Comparison of ENCODE assay signal across 8 cellular contexts in genomic region chr1:15757575-15758401, GRCh38. TPM values are rescaled to one million over a fixed set of nuclear protein-coding genes. Genes with fewer than 3 reads are reported as not detected.
DNase-seq lines count a peak whose midpoint lies in the region; ATAC-seq and TF ChIP-seq lines count a peak whose summit lies in the region.

No MANE protein-coding gene starts in this region.

- H3K4me1 Mint-ChIP-seq in T-cell = peaks cover 14 to 23% (median 18%) of the 10 kb centered on the region in 3 donors

- peaks cover 23 to 59% of the 10 kb centered on the region in 2 donors for H3K27me3 Mint-ChIP-seq in T-cell

- peak overlapping the region; percentile 76 for H2AK5ac ChIP-seq in trophoblast cell (ENCODE audit: low read length)

- peak overlapping the region; percentile 98 for H2BK12ac ChIP-seq in trophoblast cell (ENCODE audit: low read length)

- H3K4me3 ChIP-seq in gastroesophageal sphincter = peak overlapping the region; percentile 58 to 75
- peak overlapping the region; percentile 65 for H3K4me3 ChIP-seq in trophoblast cell (ENCODE audit: low read depth, low read length)

- peaks cover 16% of the 10 kb centered on the region for H3K27me3 ChIP-seq in gastroesophageal sphincter
- H3K27me3 ChIP-seq in trophoblast cell (ENCODE audit: insufficient read depth, low read length) = no peaks in the 10 kb centered on the region

- DNase-seq in T-cell (no peak), trophoblast cell (peak; percentile 58 to 66), NCI-H510A treated with DMSO at 0.1 percent for 48 hours (lab: John Stamatoyannopoulos, UW) (no peak), HPDE6-E6E7 (ENCODE audit: extremely low spot score) (no peak), NCI-H524 treated with DMSO at 0.1 percent for 48 hours (lab: John Stamatoyannopoulos, UW) (no peak), hypothalamus (lab: John Stamatoyannopoulos, UW) (no peak)

- TF ChIP-seq CTCF in gastroesophageal sphincter (IDR thresholded peaks at IDR 0.05) = no peak

- ATAC-seq in T-cell (replicated peaks in 1 of 4) = peak in 1 of 4 experiments; percentile 13
- no peak for ATAC-seq in gastroesophageal sphincter

- H3K79me1 ChIP-seq in trophoblast cell (ENCODE audit: low read length) = peaks cover 27% of the 10 kb centered on the region

- peaks cover 34% of the 10 kb centered on the region for H3K4me1 ChIP-seq in ES-I3 (ENCODE audit: insufficient read depth, low read length)
- peaks cover 0 to 70% (median 28%) of the 10 kb centered on the region in 3 donors for H3K4me1 ChIP-seq in gastroesophageal sphincter
- H3K4me1 ChIP-seq in trophoblast cell (ENCODE audit: control insufficient read depth in 1 of 2, insufficient read depth in 2 of 2, low read length in 2 of 2) = peaks cover 14 to 29% of the 10 kb centered on the region in 2 experiments

- peaks cover 23% of the 10 kb centered on the region for H3K79me2 ChIP-seq in trophoblast cell (ENCODE audit: control insufficient read depth, insufficient read depth, low read length, poor library complexity)

- H4K8ac ChIP-seq in trophoblast cell (ENCODE audit: low read depth, low read length) = peak overlapping the region; percentile 90

- H3K9me3 Mint-ChIP-seq in T-cell = no peaks in the 10 kb centered on the region

- no peak overlapping the region for H3K27ac Mint-ChIP-seq in T-cell

- TF ChIP-seq EP300 in gastroesophageal sphincter (IDR thresholded peaks at IDR 0.05) = no peak

- peak overlapping the region; percentile 96 for H4K12ac ChIP-seq in trophoblast cell (ENCODE audit: low read depth, low read length)

- peak overlapping the region; percentile 67 to 78 (median 68) for H3K4me3 Mint-ChIP-seq in T-cell

- peak overlapping the region; percentile 90 for H3K14ac ChIP-seq in trophoblast cell (ENCODE audit: low read length)

- TF ChIP-seq POLR2A in gastroesophageal sphincter (IDR thresholded peaks at IDR 0.05) = no peak

- peak overlapping the region; percentile 63 for H2BK5ac ChIP-seq in trophoblast cell (ENCODE audit: low read depth, low read length, poor library complexity)

- H2BK120ac ChIP-seq in trophoblast cell (ENCODE audit: insufficient read depth, low read length, poor library complexity) = peak overlapping the region; percentile 97

- peak overlapping the region; percentile 82 for H3K4ac ChIP-seq in trophoblast cell (ENCODE audit: low read depth, low read length)

- H3K23ac ChIP-seq in trophoblast cell (ENCODE audit: low read length) = no peak overlapping the region

- CTCF ChIA-PET in T-cell (lab: Charles Lee) = no interaction called here

- peak overlapping the region; percentile 95 for H4K91ac ChIP-seq in trophoblast cell (ENCODE audit: low read depth, low read length)

- H3K4me2 ChIP-seq in trophoblast cell (ENCODE audit: low read length) = peak overlapping the region; percentile 59

- 4 to 43% methylated on average over 3 to 5 of the region's 28 CpGs for WGBS in gastroesophageal sphincter (ENCODE audit: low coverage in 1 of 2), 2 donors
- WGBS in trophoblast cell (ENCODE audit: extremely low coverage, insufficient coverage, insufficient read length) = no CpG with 5 or more reads among the region's 28 CpGs

- H3K9ac ChIP-seq in ES-I3 (ENCODE audit: low read depth, low read length) (peak overlapping the region; percentile 73), trophoblast cell (ENCODE audit: low read length) (peak overlapping the region; percentile 2)

- H3K36me3 ChIP-seq in ES-I3 (ENCODE audit: insufficient read depth, low read length) = no peaks in the 10 kb centered on the region
- H3K36me3 ChIP-seq in gastroesophageal sphincter = no peaks in the 10 kb centered on the region
- peaks cover 1 to 3% of the 10 kb centered on the region in 2 experiments for H3K36me3 ChIP-seq in trophoblast cell (ENCODE audit: control insufficient read depth in 1 of 2, insufficient read depth in 2 of 2, low read length in 2 of 2)

- no peaks in the 10 kb centered on the region for H3K9me3 ChIP-seq in ES-I3 (ENCODE audit: control insufficient read depth, insufficient read depth, low read length)
- H3K9me3 ChIP-seq in gastroesophageal sphincter = no peaks in the 10 kb centered on the region
- H3K9me3 ChIP-seq in trophoblast cell (ENCODE audit: insufficient read depth, low read depth, low read length) = peaks cover 2% of the 10 kb centered on the region

- POLR2A ChIA-PET in T-cell (lab: Charles Lee) = interaction anchor here in 1 of 2 donors (0.5 kb wide), 1 partner anchor 9 kb away, joined by 5 read pairs; no protein-coding TSS in a partner anchor

- peak overlapping the region; percentile 89 for H2AFZ ChIP-seq in trophoblast cell (ENCODE audit: insufficient read depth, low read length, poor library complexity)

- H3K27ac ChIP-seq in gastroesophageal sphincter = peak overlapping the region in 3 of 4 donors; percentile 77 to 88 (median 81)
- peak overlapping the region; percentile 52 for H3K27ac ChIP-seq in trophoblast cell (ENCODE audit: low read depth, low read length)

- peak overlapping the region; percentile 87 for H3K18ac ChIP-seq in trophoblast cell (ENCODE audit: low read length)

- no peaks in the 10 kb centered on the region for H3K36me3 Mint-ChIP-seq in T-cell

RNA-seq across cellular contexts. Expression of gene FBLIM1, which starts 0.8 kb away (rescaled TPM):
- total RNA-seq in T-cell = under 1 TPM in 3 of 5 donors, not detected in 2; 0.36 to 0.54 (median 0.50) TPM
- total RNA-seq in gastroesophageal sphincter = 100 to 1,000 TPM in 1 of 4 donors, 10 to 100 TPM in 3; 40.4 to 106 (median 47.0) TPM
- 88.4 and 91.1 TPM in 2 replicates for polyA plus RNA-seq in trophoblast cell (2013)

RNA-seq across cellular contexts. Expression of gene TMEM82, which starts 15.5 kb away (rescaled TPM):
- total RNA-seq in T-cell (not detected), gastroesophageal sphincter (not detected)
- 0.06 and 0.08 TPM in 2 replicates for polyA plus RNA-seq in trophoblast cell (2013)

RNA-seq across cellular contexts. Expression of gene SLC25A34, which starts 21.7 kb away (rescaled TPM):
- 1 to 10 TPM; 1.8 to 4.1 (median 2.6) TPM for total RNA-seq in T-cell
- 1 to 10 TPM in 2 of 4 donors, under 1 TPM in 2; 0.10 to 2.0 (median 1.1) TPM for total RNA-seq in gastroesophageal sphincter
- 0.42 and 0.44 TPM in 2 replicates for polyA plus RNA-seq in trophoblast cell (2013)

RNA-seq across cellular contexts. Expression of gene UQCRHL, which starts 49.7 kb away (rescaled TPM):
- total RNA-seq in T-cell = 1 to 10 TPM in 3 of 5 donors, under 1 TPM in 2; 0.68 to 1.3 (median 1.1) TPM
- total RNA-seq in gastroesophageal sphincter = 1 to 10 TPM in 2 of 4 donors, under 1 TPM in 2; 0.40 to 1.4 (median 0.85) TPM
- polyA plus RNA-seq in trophoblast cell (2013) = 2.1 TPM in 2 replicates

Comparison
In these comparisons a context has a peak if more than half of its experiments do, and no peak if none do; other contexts are left out.
1. DNase-seq: peak in trophoblast cell (2 of 2); none in T-cell (0 of 34), NCI-H510A treated with DMSO at 0.1 percent for 48 hours (single experiment), HPDE6-E6E7 (single experiment), NCI-H524 treated with DMSO at 0.1 percent for 48 hours (single experiment) and hypothalamus (0 of 51).
2. RNA of gene FBLIM1, which starts 0.8 kb away (total RNA-seq): 40.4 to 106 TPM in gastroesophageal sphincter; 0.36 to 0.54 TPM in T-cell; every median in the first group is over 10 times any median in the second.